In genomic region chr10:32979719-32980118, GRCh38 we compare ENCODE assay signal across 7 cellular contexts. TPM values are rescaled to one million over a fixed set of nuclear protein-coding genes. Genes with fewer than 3 reads are reported as not detected.
A peak's percentile ranks its signal among the peaks of the same experiment; 100 is the strongest.
DNase-seq lines count a peak whose midpoint lies in the region; ATAC-seq and TF ChIP-seq lines count a peak whose summit lies in the region.
"Not testable (repeated sequence)": the region's sequence is repeated elsewhere in the genome, so short reads cannot be mapped to it uniquely, and the experiment has no call there.

No MANE protein-coding gene starts in this region.

- not testable (repeated sequence) for H2BK15ac ChIP-seq in mesendoderm (replicated peaks; ENCODE audit: low read depth)

- H3K79me1 ChIP-seq in mesendoderm (ENCODE audit: low read length), result not testable (repeated sequence)
- peaks cover 29% of the 10 kb centered on the region for H3K79me1 ChIP-seq in trophoblast cell (ENCODE audit: low read length)

- H3K36me3 Mint-ChIP-seq in CD8-positive, alpha-beta memory T cell; WTC11; brain: not testable (repeated sequence)

- H3F3A ChIP-seq in MM.1S (ENCODE audit: insufficient read depth, low read length), result peaks cover 25% of the 10 kb centered on the region; the same call in 1 of the 2 replicates

- not testable (repeated sequence) for H4K8ac ChIP-seq in mesendoderm (ENCODE audit: low read depth, low read length)
- H4K8ac ChIP-seq in trophoblast cell (ENCODE audit: low read depth, low read length), result peak overlapping the region; percentile 16

- H3K79me2 ChIP-seq in MM.1S (ENCODE audit: low read length); mesendoderm (ENCODE audit: control insufficient read depth, insufficient read depth, low read length); trophoblast cell (ENCODE audit: control insufficient read depth, insufficient read depth, low read length, poor library complexity): not testable (repeated sequence)

- not testable (repeated sequence) for H3K9me2 ChIP-seq in MM.1S (replicated peaks; ENCODE audit: insufficient read depth, low read length)

- H2BK12ac ChIP-seq in trophoblast cell (ENCODE audit: low read length), result not testable (repeated sequence)

- H3K4me1 Mint-ChIP-seq in CD8-positive, alpha-beta memory T cell, result peaks cover 37 to 40% (median 39%) of the 10 kb centered on the region in 3 donors
- H3K4me1 Mint-ChIP-seq in WTC11 (peaks cover 43% of the 10 kb centered on the region), brain (peaks cover 30% of the 10 kb centered on the region)

- H3K4me1 ChIP-seq in CD8-positive, alpha-beta memory T cell (ENCODE audit: insufficient read depth, low read length), result peaks cover 37% of the 10 kb centered on the region
- H3K4me1 ChIP-seq in MM.1S (ENCODE audit: low read length); mesendoderm (ENCODE audit: control insufficient read depth, low read depth, low read length): not testable (repeated sequence)
- H3K4me1 ChIP-seq in trophoblast cell (ENCODE audit: control insufficient read depth in 1 of 2, insufficient read depth in 2 of 2, low read length in 2 of 2), result peaks cover 16 to 17% of the 10 kb centered on the region in 2 experiments

- not testable (repeated sequence) for H2BK120ac ChIP-seq in mesendoderm (ENCODE audit: low read depth, low read length); trophoblast cell (ENCODE audit: insufficient read depth, low read length, poor library complexity)

- not testable (repeated sequence) for DNase-seq in CD8-positive, alpha-beta memory T cell; MM.1S; WTC11 (ENCODE audit: low spot score); mesendoderm; trophoblast cell
- DNase-seq in fibroblast of mammary gland (ENCODE audit: low read depth), result peak; percentile 21

- not testable (repeated sequence) for H3K27me3 Mint-ChIP-seq in CD8-positive, alpha-beta memory T cell; WTC11 (ENCODE audit: low read depth); brain

- POLR2A ChIA-PET in CD8-positive, alpha-beta memory T cell (lab: Charles Lee), result interaction anchor here (0.6 to 2.3 kb wide), 3 partner anchors 9 to 23 kb away, joined by 4 to 13 read pairs (median 9); partner anchors contain the start of gene ITGB1
- POLR2A ChIA-PET in WTC11 (lab: Charles Lee), result interaction anchor here (0.9 to 1.3 kb wide), 3 partner anchors 18 to 29 kb away, joined by 3 to 6 read pairs (median 4); no protein-coding TSS in a partner anchor

- H2AK5ac ChIP-seq in mesendoderm (ENCODE audit: low read length); trophoblast cell (ENCODE audit: low read length): not testable (repeated sequence)

- not testable (repeated sequence) for H3K4me3 ChIP-seq in CD8-positive, alpha-beta memory T cell (ENCODE audit: low read length); fibroblast of mammary gland (ENCODE audit: control insufficient read depth, low read depth, low read length); mesendoderm (ENCODE audit: low read length); trophoblast cell (ENCODE audit: low read depth, low read length)
- H3K4me3 ChIP-seq in MM.1S (ENCODE audit: low read length), result peak overlapping the region; percentile 72

- H3K36me3 ChIP-seq in CD8-positive, alpha-beta memory T cell (ENCODE audit: insufficient read depth, low read length); MM.1S (replicated peaks; ENCODE audit: insufficient read depth, low read length); mesendoderm (ENCODE audit: control insufficient read depth, insufficient read depth, low read length); trophoblast cell (ENCODE audit: control insufficient read depth in 1 of 2, insufficient read depth in 2 of 2, low read length in 2 of 2): not testable (repeated sequence)

- H2BK5ac ChIP-seq in mesendoderm (ENCODE audit: low read length); trophoblast cell (ENCODE audit: low read depth, low read length, poor library complexity): not testable (repeated sequence)

- not testable (repeated sequence) for H3K4ac ChIP-seq in mesendoderm (ENCODE audit: low read depth, low read length); trophoblast cell (ENCODE audit: low read depth, low read length)

- not testable (repeated sequence) for H4K20me1 ChIP-seq in MM.1S (ENCODE audit: insufficient read depth, low read length)

- H2AFZ ChIP-seq in MM.1S (ENCODE audit: low read length), result peak overlapping the region; percentile 95
- not testable (repeated sequence) for H2AFZ ChIP-seq in trophoblast cell (ENCODE audit: insufficient read depth, low read length, poor library complexity)

- H4K12ac ChIP-seq in trophoblast cell (ENCODE audit: low read depth, low read length), result not testable (repeated sequence)

- H3K23ac ChIP-seq in mesendoderm (ENCODE audit: low read length); trophoblast cell (ENCODE audit: low read length): not testable (repeated sequence)

- not testable (repeated sequence) for H4K91ac ChIP-seq in trophoblast cell (ENCODE audit: low read depth, low read length)

- H3K56ac ChIP-seq in mesendoderm (ENCODE audit: low read length), result peak overlapping the region; percentile 8

- H3K4me2 ChIP-seq in MM.1S (ENCODE audit: low read depth, low read length), result peak overlapping the region; percentile 98
- not testable (repeated sequence) for H3K4me2 ChIP-seq in mesendoderm (ENCODE audit: low read length); trophoblast cell (ENCODE audit: low read length)

- CTCF ChIA-PET in CD8-positive, alpha-beta memory T cell (lab: Charles Lee), result interaction anchor here (0.7 to 1.8 kb wide), 2 partner anchors 23 to 29 kb away, joined by 3 to 11 read pairs; no protein-coding TSS in a partner anchor
- CTCF ChIA-PET in WTC11 (lab: Charles Lee), result interaction anchor here (1.1 to 2.2 kb wide), 5 partner anchors 15 to 136 kb away, joined by 3 to 31 read pairs (median 4); no protein-coding TSS in a partner anchor

- H3K27ac ChIP-seq in CD8-positive, alpha-beta memory T cell (ENCODE audit: low read depth, low read length), result peak overlapping the region; percentile 94
- H3K27ac ChIP-seq in MM.1S (ENCODE audit: low read length); mesendoderm (ENCODE audit: low read depth, low read length); trophoblast cell (ENCODE audit: low read depth, low read length): not testable (repeated sequence)

- H3K9ac ChIP-seq in MM.1S (ENCODE audit: low read length); mesendoderm (ENCODE audit: low read length); trophoblast cell (ENCODE audit: low read length): not testable (repeated sequence)

- not testable (repeated sequence) for TF ChIP-seq CTCF in MM.1S (IDR thresholded peaks at IDR 0.05; ENCODE audit: low read length); WTC11 (IDR thresholded peaks at IDR 0.05); brain (conservative IDR thresholded peaks at IDR 0.05); fibroblast of mammary gland (conservative IDR thresholded peaks at IDR 0.05; ENCODE audit: control insufficient read depth, insufficient read depth, low read depth, low read length)

- H3K18ac ChIP-seq in mesendoderm (ENCODE audit: low read length), result peak overlapping the region; percentile 87
- H3K18ac ChIP-seq in trophoblast cell (ENCODE audit: low read length), result not testable (repeated sequence)

- peak overlapping the region in 5 of 7 donors; percentile 46 to 94 (median 53) for H3K4me3 Mint-ChIP-seq in CD8-positive, alpha-beta memory T cell
- H3K4me3 Mint-ChIP-seq in WTC11 (peak overlapping the region; percentile 37; the same call in 1 of the 2 replicates), brain (peak overlapping the region; percentile 50 to 95 (median 72))

- ATAC-seq in WTC11, result not testable (repeated sequence)

- H4K5ac ChIP-seq in mesendoderm (ENCODE audit: low read length), result not testable (repeated sequence)

- not testable (repeated sequence) for H3K27me3 ChIP-seq in CD8-positive, alpha-beta memory T cell (ENCODE audit: insufficient read depth, low read length, poor library complexity, severe bottlenecking); MM.1S (replicated peaks; ENCODE audit: insufficient read depth, low read length); mesendoderm (ENCODE audit: insufficient read depth, low read length, poor library complexity); trophoblast cell (ENCODE audit: insufficient read depth, low read length)

- peak overlapping the region in 6 of 8 donors; percentile 19 to 99 (median 43) for H3K27ac Mint-ChIP-seq in CD8-positive, alpha-beta memory T cell
- not testable (repeated sequence) for H3K27ac Mint-ChIP-seq in WTC11
- H3K27ac Mint-ChIP-seq in brain, result peak overlapping the region in 3 of 5 experiments; percentile 58 to 100 (median 91)

- not testable (repeated sequence) for H3K9me3 ChIP-seq in CD8-positive, alpha-beta memory T cell (ENCODE audit: low read length); MM.1S (replicated peaks; ENCODE audit: insufficient read depth, low read length); trophoblast cell (ENCODE audit: insufficient read depth, low read depth, low read length)

- WGBS in mesendoderm (ENCODE audit: extremely low coverage, insufficient coverage, low lambda C conversion rate), result no CpG with 5 or more reads among the region's 14 CpGs
- no CpG with 5 or more reads among the region's 14 CpGs for WGBS in trophoblast cell (ENCODE audit: extremely low coverage, insufficient coverage, insufficient read length)

- not testable (repeated sequence) for H3K14ac ChIP-seq in trophoblast cell (ENCODE audit: low read length)

- not testable (repeated sequence) for H3K9me3 Mint-ChIP-seq in CD8-positive, alpha-beta memory T cell; WTC11; brain

RNA-seq across cellular contexts. Expression of gene ITGB1, which starts 21.7 kb away (rescaled TPM):
- 10 to 100 TPM; 75.5 to 82.1 TPM for total RNA-seq in CD8-positive, alpha-beta memory T cell
- polyA plus RNA-seq in CD8-positive, alpha-beta memory T cell, result 342 TPM
- total RNA-seq in WTC11 (2021), result 317 to 344 TPM (median 321 TPM) in 3 replicates
- 152 TPM for polyA plus RNA-seq in brain (ENCODE audit: insufficient read depth, low read depth, low replicate concordance)
- polyA plus RNA-seq in mesendoderm (2013, experiment 1 of 2), result 237 TPM
- polyA plus RNA-seq in mesendoderm (2013, experiment 2 of 2), result 240 TPM
- polyA plus RNA-seq in trophoblast cell (2013), result 787 and 808 TPM in 2 replicates
